ENCODE assay signal across 32 cellular contexts in genomic region chr4:38233727-38234478, GRCh38.
A peak's percentile ranks its signal among the peaks of the same experiment; 100 is the strongest.
DNase-seq lines count a peak whose midpoint lies in the region; ATAC-seq and FAIRE-seq lines count a peak whose summit lies in the region.
"Had no signal": no experiment of that assay in that cellular context is flagged by ENCODE, and none has a peak within 500 bp of the region (broad histone marks: within the 10 kb centered on the region; RNA-seq: fewer than 3 reads in every experiment).

No MANE protein-coding gene starts in this region.

- no peak overlapping the region for H3K4me3 Mint-ChIP-seq in activated naive CD4-positive, alpha-beta T cell treated with anti-CD3 and anti-CD28 coated beads for 36 hours
- H3K4me3 Mint-ChIP-seq: CD4-positive, CD25-positive, alpha-beta regulatory T cell; neural crest cell; stimulated activated naive CD8-positive, alpha-beta T cell treated with anti-CD3 and anti-CD28 coated beads, Interleukin-15, amount 100 ng/mL, for 72 hours had no signal

- H3K9me3 ChIP-seq in right cardiac atrium (ENCODE audit: control insufficient read depth, low read length) (no peaks in the 10 kb centered on the region), small intestine (ENCODE audit: control insufficient read depth, low read depth) (no peaks in the 10 kb centered on the region)
- H3K9me3 ChIP-seq: thoracic aorta, uterus had no signal

- no peaks in the 10 kb centered on the region for H3K27me3 Mint-ChIP-seq in activated naive CD4-positive, alpha-beta T cell treated with anti-CD3 and anti-CD28 coated beads for 36 hours (ENCODE audit: low read depth)

- DNase-seq in Right ventricle myocardium inferior (ENCODE audit: missing footprints) (peak; percentile 81), cardiac septum (ENCODE audit: low spot score) (no peak), SKM-1 (lab: John Stamatoyannopoulos, UW; ENCODE audit: unreplicated experiment) (peak; percentile 56), right cardiac atrium (peak in 2 of 3 donors; percentile 53 to 69), small intestine (peak; percentile 44)
- DNase-seq in stimulated activated CD8-positive, alpha-beta memory T cell treated with anti-CD3 and anti-CD28 coated beads, Interleukin-4, amount 100 ng/mL, for 48 hours = no peak
- no peak for DNase-seq in activated naive CD4-positive, alpha-beta T cell treated with anti-CD3 and anti-CD28 coated beads for 36 hours
- DNase-seq: 8988T; activated CD4-positive, alpha-beta T cell treated with anti-CD3 and anti-CD28 coated beads, Interleukin-2, amount 50 U/mL, for 48 hours; activated CD4-positive, CD25-positive, alpha-beta regulatory T cell treated with anti-CD3 and anti-CD28 coated beads, Interleukin-2, amount 50 U/mL, for 72 hours; activated naive CD4-positive, alpha-beta T cell; Calu3; CD4-positive, CD25-positive, alpha-beta regulatory T cell; cerebellar nuclear complex; DND-41; foreskin melanocyte; kidney; mammary epithelial cell; NCI-H1048; NCI-H1694; NCI-H446 treated with DMSO at 0.1 percent for 48 hours; NCI-H774; stimulated activated naive CD8-positive, alpha-beta T cell treated with anti-CD3 and anti-CD28 coated beads, Interleukin-15, amount 100 ng/mL, for 72 hours; T-helper 2 cell; uterus had no signal

- no peaks in the 10 kb centered on the region for H3K9me3 Mint-ChIP-seq in activated naive CD4-positive, alpha-beta T cell treated with anti-CD3 and anti-CD28 coated beads for 36 hours

- H3K4me1 ChIP-seq in right cardiac atrium (ENCODE audit: control insufficient read depth, insufficient read depth, low read length) = no peaks in the 10 kb centered on the region
- peaks cover 7 to 14% of the 10 kb centered on the region in 2 donors for H3K4me1 ChIP-seq in small intestine (ENCODE audit: control insufficient read depth in 2 of 2, insufficient read depth in 1 of 2, low read depth in 1 of 2, low read length in 1 of 2)

- H3K36me3 ChIP-seq in small intestine (ENCODE audit: control insufficient read depth in 2 of 2, insufficient read depth in 2 of 2, low read length in 2 of 2) = no peaks in the 10 kb centered on the region
- H3K36me3 ChIP-seq: heart right ventricle, thoracic aorta, uterus had no signal

- H3K27me3 ChIP-seq in right cardiac atrium (ENCODE audit: control insufficient read depth, insufficient read depth) = no peaks in the 10 kb centered on the region
- H3K27me3 ChIP-seq in small intestine (ENCODE audit: control insufficient read depth in 2 of 2, insufficient read depth in 2 of 2, low read length in 2 of 2) = no peaks in the 10 kb centered on the region
- H3K27me3 ChIP-seq: heart right ventricle, uterus had no signal

- H3K27ac Mint-ChIP-seq in activated naive CD4-positive, alpha-beta T cell treated with anti-CD3 and anti-CD28 coated beads for 36 hours = no peak overlapping the region
- H3K27ac Mint-ChIP-seq: stimulated activated naive CD8-positive, alpha-beta T cell treated with anti-CD3 and anti-CD28 coated beads, Interleukin-15, amount 100 ng/mL, for 72 hours had no signal

- H3K4me1 Mint-ChIP-seq in activated naive CD4-positive, alpha-beta T cell treated with anti-CD3 and anti-CD28 coated beads for 36 hours (ENCODE audit: low read depth) = no peaks in the 10 kb centered on the region
- H3K4me1 Mint-ChIP-seq: CD4-positive, CD25-positive, alpha-beta regulatory T cell; neural crest cell; stimulated activated naive CD8-positive, alpha-beta T cell treated with anti-CD3 and anti-CD28 coated beads, Interleukin-15, amount 100 ng/mL, for 72 hours had no signal

- H3K27ac ChIP-seq in right cardiac atrium (ENCODE audit: low read length) (no peak overlapping the region), small intestine (ENCODE audit: low read depth in 1 of 2, low read length in 1 of 2) (peak overlapping the region in 1 of 2 donors; percentile 30)

- H3K36me3 Mint-ChIP-seq in activated naive CD4-positive, alpha-beta T cell treated with anti-CD3 and anti-CD28 coated beads for 36 hours (ENCODE audit: low read depth) = no peaks in the 10 kb centered on the region
- H3K36me3 Mint-ChIP-seq: CD4-positive, CD25-positive, alpha-beta regulatory T cell had no signal

- intact Hi-C loops in Right ventricle myocardium inferior (cut with DNase I) = no loop called here
- intact Hi-C loops in cardiac septum (cut with DNase I) = no loop called here
- intact Hi-C loops in right cardiac atrium (cut with DNase I) = no loop called here
- intact Hi-C loops in activated naive CD4-positive, alpha-beta T cell treated with anti-CD3 and anti-CD28 coated beads for 36 hours (cut with micrococcal nuclease) = no loop called here

- 86% methylated on average over 6 of the region's 6 CpGs for WGBS in right cardiac atrium
- WGBS in small intestine, 3 donors = 43 to 70% (median 58%) methylated on average over 6 of the region's 6 CpGs

- FAIRE-seq in small intestine (lab: Jason Lieb, UNC) = no peak
- FAIRE-seq: GM19239, H1, kidney had no signal

- CTCF ChIA-PET in activated naive CD4-positive, alpha-beta T cell treated with anti-CD3 and anti-CD28 coated beads for 36 hours (lab: Charles Lee) = interaction anchor here (0.9 kb wide), 1 partner anchor 442 kb away, joined by 3 read pairs; no protein-coding TSS in a partner anchor

- H3K4me3 ChIP-seq in right cardiac atrium (ENCODE audit: low read length) (no peak overlapping the region), small intestine (ENCODE audit: low read depth in 1 of 2, low read length in 2 of 2) (no peak overlapping the region)
- H3K4me3 ChIP-seq: heart right ventricle, thoracic aorta, uterus had no signal

- ATAC-seq in Right ventricle myocardium inferior (no peak), right cardiac atrium (no peak), GM21717 (IDR thresholded peaks at IDR 0.05; ENCODE audit: unreplicated experiment) (no peak)
- ATAC-seq: heart right ventricle; SK-N-SH treated with all-trans-retinoic acid at 6 μM for 48 hours; stimulated activated naive CD8-positive, alpha-beta T cell treated with anti-CD3 and anti-CD28 coated beads, Interleukin-15, amount 100 ng/mL, for 72 hours had no signal

Comparison
In these comparisons a context has a peak if more than half of its experiments do, and no peak if none do; other contexts are left out.
1. DNase-seq: peak in Right ventricle myocardium inferior (single experiment), SKM-1 (single experiment), right cardiac atrium (2 of 3) and small intestine (single experiment); none in cardiac septum (single experiment), stimulated activated CD8-positive, alpha-beta memory T cell treated with anti-CD3 and anti-CD28 coated beads, Interleukin-4, amount 100 ng/mL, for 48 hours (single experiment) and activated naive CD4-positive, alpha-beta T cell treated with anti-CD3 and anti-CD28 coated beads for 36 hours (single experiment).